Comparison of ENCODE assay signal across 8 cellular contexts in genomic region chr12:122203301-122203967, GRCh38. TPM values are rescaled to one million over a fixed set of nuclear protein-coding genes. Genes with fewer than 3 reads are reported as not detected.
DNase-seq lines count a peak whose midpoint lies in the region; ATAC-seq, FAIRE-seq and TF ChIP-seq lines count a peak whose summit lies in the region.

TSS of gene B3GNT4 (plus strand) at chr12:122203709. CDS start at chr12:122204619, 910 bp downstream.

- no peaks in the 10 kb centered on the region for H3K9me3 ChIP-seq in MG63

- ATAC-seq in left colon (peak; percentile 87), GM19324 (IDR thresholded peaks at IDR 0.05; ENCODE audit: low FRiP score, unreplicated experiment) (no peak)

- peak; percentile 74 for DNase-seq in ELF-1 (ENCODE audit: low read depth, low spot score)
- DNase-seq in MG63: peak; percentile 70
- peak; percentile 64 for DNase-seq in bronchial epithelial cell (ENCODE audit: low read depth)
- peak; percentile 77 to 81 for DNase-seq in left colon
- peak; percentile 59 for DNase-seq in stimulated activated CD4-positive, alpha-beta T cell treated with anti-CD3 and anti-CD28 coated beads, Interleukin-1b, Interleukin-23, amount 100 ng/mL, for 48 hours
- DNase-seq in SIG-M5 (lab: John Stamatoyannopoulos, UW): no peak

- peak within 1 kb of the TSS; percentile 51 for H3K4me3 ChIP-seq in MG63
- peak within 1 kb of the TSS; percentile 58 for H3K4me3 ChIP-seq in WI38 (ENCODE audit: low read depth, low read length)
- H3K4me3 ChIP-seq in bronchial epithelial cell (ENCODE audit: low read depth, low read length): peak within 1 kb of the TSS; percentile 60

- H3K27me3 ChIP-seq in MG63 (no peaks in the 10 kb centered on the region), bronchial epithelial cell (ENCODE audit: control insufficient read depth, insufficient read depth, low read length) (no peaks in the 10 kb centered on the region)

- peaks cover 3% of the 10 kb centered on the region for H3K36me3 ChIP-seq in MG63
- peaks cover 6% of the 10 kb centered on the region for H3K36me3 ChIP-seq in bronchial epithelial cell (ENCODE audit: control insufficient read depth, insufficient read depth, low read length)

- no peak for TF ChIP-seq CTCF in WI38 (IDR thresholded peaks at IDR 0.05; ENCODE audit: low read depth, low read length)
- TF ChIP-seq CTCF in bronchial epithelial cell (IDR thresholded peaks at IDR 0.05; ENCODE audit: insufficient read depth, low read length, severe bottlenecking): no peak

- intact Hi-C loops in left colon (cut with DNase I, micrococcal nuclease): no loop called here

- FAIRE-seq in bronchial epithelial cell (lab: Jason Lieb, UNC): no peak

RNA-seq across cellular contexts. Expression of gene B3GNT4, which starts in this region (rescaled TPM):
- total RNA-seq in MG63 (2014; rRNA removed; shearing (Covaris generic); ENCODE audit: low replicate concordance): not detected in 2 replicates
- total RNA-seq in bronchial epithelial cell (0.53 and 2.0 TPM in 2 replicates), left colon (under 1 TPM; 0.43 to 0.98 TPM)

Comparison
In these comparisons a context has a peak if more than half of its experiments do, and no peak if none do; other contexts are left out.
1. Peak in DNase-seq and H3K4me3 ChIP-seq in MG63; RNA of the gene not detected or under 1 TPM.
2. Peak in DNase-seq and ATAC-seq in left colon; RNA of the gene not detected or under 1 TPM.